1 cellular context compared by ENCODE assay signal in genomic region chr6:71414486-71414885, GRCh38.
TF ChIP-seq lines count a peak whose summit lies in the region.

No MANE protein-coding gene starts in this region.

TF ChIP-seq in SK-N-SH, 30 proteins besides CTCF, POLR2A, EP300 and RAD21 (continued from another document):
- TF ChIP-seq, protein P1, sequence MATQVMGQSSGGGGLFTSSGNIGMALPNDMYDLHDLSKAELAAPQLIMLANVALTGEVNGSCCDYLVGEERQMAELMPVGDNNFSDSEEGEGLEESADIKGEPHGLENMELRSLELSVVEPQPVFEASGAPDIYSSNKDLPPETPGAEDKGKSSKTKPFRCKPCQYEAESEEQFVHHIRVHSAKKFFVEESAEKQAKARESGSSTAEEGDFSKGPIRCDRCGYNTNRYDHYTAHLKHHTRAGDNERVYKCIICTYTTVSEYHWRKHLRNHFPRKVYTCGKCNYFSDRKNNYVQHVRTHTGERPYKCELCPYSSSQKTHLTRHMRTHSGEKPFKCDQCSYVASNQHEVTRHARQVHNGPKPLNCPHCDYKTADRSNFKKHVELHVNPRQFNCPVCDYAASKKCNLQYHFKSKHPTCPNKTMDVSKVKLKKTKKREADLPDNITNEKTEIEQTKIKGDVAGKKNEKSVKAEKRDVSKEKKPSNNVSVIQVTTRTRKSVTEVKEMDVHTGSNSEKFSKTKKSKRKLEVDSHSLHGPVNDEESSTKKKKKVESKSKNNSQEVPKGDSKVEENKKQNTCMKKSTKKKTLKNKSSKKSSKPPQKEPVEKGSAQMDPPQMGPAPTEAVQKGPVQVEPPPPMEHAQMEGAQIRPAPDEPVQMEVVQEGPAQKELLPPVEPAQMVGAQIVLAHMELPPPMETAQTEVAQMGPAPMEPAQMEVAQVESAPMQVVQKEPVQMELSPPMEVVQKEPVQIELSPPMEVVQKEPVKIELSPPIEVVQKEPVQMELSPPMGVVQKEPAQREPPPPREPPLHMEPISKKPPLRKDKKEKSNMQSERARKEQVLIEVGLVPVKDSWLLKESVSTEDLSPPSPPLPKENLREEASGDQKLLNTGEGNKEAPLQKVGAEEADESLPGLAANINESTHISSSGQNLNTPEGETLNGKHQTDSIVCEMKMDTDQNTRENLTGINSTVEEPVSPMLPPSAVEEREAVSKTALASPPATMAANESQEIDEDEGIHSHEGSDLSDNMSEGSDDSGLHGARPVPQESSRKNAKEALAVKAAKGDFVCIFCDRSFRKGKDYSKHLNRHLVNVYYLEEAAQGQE (IDR thresholded peaks at IDR 0.05; ENCODE audit: low read depth, low read length): no peak
